ENCODE assay signal across 8 cellular contexts in genomic region chr2:101770672-101771071, GRCh38.
A peak's percentile ranks its signal among the peaks of the same experiment; 100 is the strongest.
DNase-seq lines count a peak whose midpoint lies in the region; ATAC-seq, FAIRE-seq and TF ChIP-seq lines count a peak whose summit lies in the region.

No MANE protein-coding gene starts in this region.

- FAIRE-seq in endothelial cell of umbilical vein (lab: Jason Lieb, UNC), result no peak
- FAIRE-seq in frontal cortex (lab: Jason Lieb, UNC), result no peak

- TF ChIP-seq CTCF in C4-2B (conservative IDR thresholded peaks at IDR 0.05) (peak; percentile 64), HL-60 (IDR thresholded peaks at IDR 0.05; ENCODE audit: insufficient read depth, low read length) (peak; percentile 50), OCI-LY3 (IDR thresholded peaks at IDR 0.05; ENCODE audit: low read depth, low read length) (peak; percentile 76), endothelial cell of umbilical vein (IDR thresholded peaks at IDR 0.05; ENCODE audit: extremely low read depth in 1 of 2, insufficient read depth in 1 of 2, low read depth in 1 of 2, low read length in 2 of 2) (peak in 1 of 2 donors; percentile 28)

- H3K27ac ChIP-seq in C4-2B, result no peak overlapping the region
- H3K27ac ChIP-seq in HL-60 (replicated peaks), result no peak overlapping the region
- no peak overlapping the region for H3K27ac ChIP-seq in OCI-LY3 (ENCODE audit: low read length)
- H3K27ac ChIP-seq in endothelial cell of umbilical vein (ENCODE audit: insufficient read depth, low read depth, low read length), result peak overlapping the region; percentile 5
- H3K27ac ChIP-seq in aorta (ENCODE audit: low read depth in 1 of 2, low read length in 2 of 2), result no peak overlapping the region

- dilution Hi-C loops in endothelial cell of umbilical vein (cut with MboI; ENCODE audit: extremely low pct_ligation_motif_present, low sequenced_read_pairs), result no loop called here

- POLR2A ChIA-PET in endothelial cell of umbilical vein (lab: Charles Lee), result no interaction called here

- H3K27me3 ChIP-seq in HL-60 (ENCODE audit: insufficient read depth, poor library complexity, severe bottlenecking), result no peaks in the 10 kb centered on the region
- no peaks in the 10 kb centered on the region for H3K27me3 ChIP-seq in OCI-LY3 (ENCODE audit: low read depth, low read length)
- H3K27me3 ChIP-seq in endothelial cell of umbilical vein (ENCODE audit: control insufficient read depth in 2 of 2, insufficient read depth in 2 of 2, low read length in 2 of 2), result no peaks in the 10 kb centered on the region
- H3K27me3 ChIP-seq in aorta (ENCODE audit: control insufficient read depth in 1 of 2, insufficient read depth in 2 of 2, low read length in 1 of 2), result no peaks in the 10 kb centered on the region

- H3K4me1 ChIP-seq in OCI-LY3 (ENCODE audit: low read length) (peaks cover 44% of the 10 kb centered on the region), endothelial cell of umbilical vein (ENCODE audit: control insufficient read depth, extremely low read depth, insufficient read depth, low read length) (peaks cover 69% of the 10 kb centered on the region), aorta (ENCODE audit: control insufficient read depth in 1 of 2, insufficient read depth in 2 of 2, low read length in 2 of 2) (peaks cover 16 to 18% of the 10 kb centered on the region in 2 donors)

- no peak overlapping the region for H3K4me3 ChIP-seq in HL-60 (replicated peaks; ENCODE audit: insufficient read depth, low read length)
- H3K4me3 ChIP-seq in OCI-LY3 (ENCODE audit: low read length), result no peak overlapping the region
- no peak overlapping the region for H3K4me3 ChIP-seq in endothelial cell of umbilical vein (replicated peaks in 1 of 3; ENCODE audit: insufficient read depth in 1 of 3, low read depth in 1 of 3, low read length in 3 of 3)
- H3K4me3 ChIP-seq in aorta (ENCODE audit: low read length in 2 of 2), result no peak overlapping the region

- H3K9me3 ChIP-seq in OCI-LY3 (ENCODE audit: insufficient read depth, low read length), result no peaks in the 10 kb centered on the region
- no peaks in the 10 kb centered on the region for H3K9me3 ChIP-seq in endothelial cell of umbilical vein (replicated peaks; ENCODE audit: control insufficient read depth, insufficient read depth, low read length)
- H3K9me3 ChIP-seq in aorta (ENCODE audit: control insufficient read depth, low read length), result no peaks in the 10 kb centered on the region

- H3K4me2 ChIP-seq in OCI-LY3 (ENCODE audit: low read length) (no peak overlapping the region), endothelial cell of umbilical vein (ENCODE audit: insufficient read depth, low read length) (peak overlapping the region; percentile 38)

- H3K36me3 ChIP-seq in OCI-LY3 (replicated peaks; ENCODE audit: low read depth, low read length), result no peaks in the 10 kb centered on the region
- H3K36me3 ChIP-seq in endothelial cell of umbilical vein (ENCODE audit: control insufficient read depth in 2 of 2, extremely low read depth in 1 of 2, insufficient read depth in 2 of 2, low read length in 2 of 2), result no peaks in the 10 kb centered on the region
- H3K36me3 ChIP-seq in aorta (ENCODE audit: control insufficient read depth in 1 of 2, insufficient read depth in 2 of 2, low read length in 1 of 2), result no peaks in the 10 kb centered on the region

- WGBS in aorta, 2 donors, result 69 to 73% methylated on average over 2 of the region's 2 CpGs

- H3K79me2 ChIP-seq in OCI-LY3 (ENCODE audit: low read length) (peaks cover 100% of the 10 kb centered on the region), endothelial cell of umbilical vein (ENCODE audit: control insufficient read depth, insufficient read depth, low read length) (peaks cover 100% of the 10 kb centered on the region)

- H2AFZ ChIP-seq in OCI-LY3 (ENCODE audit: low read depth, low read length) (no peak overlapping the region), endothelial cell of umbilical vein (ENCODE audit: low read depth, low read length) (no peak overlapping the region)

- ATAC-seq in GM18858 (IDR thresholded peaks at IDR 0.05; ENCODE audit: unreplicated experiment) (peak; percentile 73), aorta (ENCODE audit: low FRiP score) (no peak)

- CTCF ChIA-PET in endothelial cell of umbilical vein (lab: Charles Lee), result interaction anchor here (1.0 to 4.4 kb wide), 20 partner anchors 9 to 429 kb away, joined by 3 to 90 read pairs (median 5); no protein-coding TSS in a partner anchor

- no peak for TF ChIP-seq POLR2A in endothelial cell of umbilical vein (IDR thresholded peaks at IDR 0.05; ENCODE audit: low read depth, low read length)

- H3K9ac ChIP-seq in OCI-LY3 (ENCODE audit: low read length) (no peak overlapping the region), endothelial cell of umbilical vein (replicated peaks; ENCODE audit: extremely low read depth, insufficient read depth, low read length) (no peak overlapping the region)

- H4K20me1 ChIP-seq in OCI-LY3 (ENCODE audit: insufficient read depth, low read length) (peaks cover 100% of the 10 kb centered on the region), endothelial cell of umbilical vein (replicated peaks; ENCODE audit: control insufficient read depth, extremely low read depth, insufficient read depth, low read length) (peaks cover 25% of the 10 kb centered on the region)

- DNase-seq in HL-60 (ENCODE audit: low read depth in 1 of 2, low spot score in 1 of 2) (peak; percentile 24 to 64), endothelial cell of umbilical vein (ENCODE audit: low read depth, low spot score) (peak; percentile 58), pons (ENCODE audit: low spot score) (peak; percentile 87), aorta (no peak), frontal cortex (ENCODE audit: low spot score in 2 of 2) (no peak)

- H3K9me1 ChIP-seq in endothelial cell of umbilical vein (replicated peaks; ENCODE audit: control insufficient read depth, extremely low read depth, insufficient read depth, low read length), result no peaks in the 10 kb centered on the region

- intact Hi-C loops in endothelial cell of umbilical vein (cut with micrococcal nuclease), result loop anchor here (2.0 to 5.0 kb wide), 4 partner anchors 52 to 353 kb away; no protein-coding TSS in a partner anchor
- intact Hi-C loops in aorta (cut with DNase I), result no loop called here

- BruUV-seq in endothelial cell of umbilical vein (replicated peaks; lab: Mats Ljungman, UMichigan), result no TSS peak

TF ChIP-seq in endothelial cell of umbilical vein, 7 proteins besides CTCF, POLR2A, EP300 and RAD21:
- TF ChIP-seq POLR2AphosphoS5 (IDR thresholded peaks at IDR 0.05; ENCODE audit: insufficient read depth, low read depth, low read length) (no peak), EZH2 (IDR thresholded peaks at IDR 0.05; ENCODE audit: borderline replicate concordance, low read depth, low read length, severe bottlenecking) (no peak), JUN (IDR thresholded peaks at IDR 0.05; ENCODE audit: borderline replicate concordance, insufficient read depth, insufficient read length, low read depth) (no peak), MAX (IDR thresholded peaks at IDR 0.05; ENCODE audit: insufficient read depth, insufficient read length) (no peak), MYC (IDR thresholded peaks at IDR 0.05; ENCODE audit: low read depth, low read length) (no peak), GATA2 (IDR thresholded peaks at IDR 0.05; ENCODE audit: insufficient read depth, insufficient read length, low read depth, low read length) (no peak), FOS (IDR thresholded peaks at IDR 0.05; ENCODE audit: borderline replicate concordance, insufficient read depth, low read length) (no peak)

Comparison
In these comparisons a context has a peak if more than half of its experiments do, and no peak if none do; other contexts are left out.
1. DNase-seq: peak in HL-60 (2 of 2), endothelial cell of umbilical vein (single experiment) and pons (single experiment); none in aorta (0 of 2) and frontal cortex (0 of 2).